Comparison of ENCODE assay signal across 3 cellular contexts in the genomic region with DNA sequence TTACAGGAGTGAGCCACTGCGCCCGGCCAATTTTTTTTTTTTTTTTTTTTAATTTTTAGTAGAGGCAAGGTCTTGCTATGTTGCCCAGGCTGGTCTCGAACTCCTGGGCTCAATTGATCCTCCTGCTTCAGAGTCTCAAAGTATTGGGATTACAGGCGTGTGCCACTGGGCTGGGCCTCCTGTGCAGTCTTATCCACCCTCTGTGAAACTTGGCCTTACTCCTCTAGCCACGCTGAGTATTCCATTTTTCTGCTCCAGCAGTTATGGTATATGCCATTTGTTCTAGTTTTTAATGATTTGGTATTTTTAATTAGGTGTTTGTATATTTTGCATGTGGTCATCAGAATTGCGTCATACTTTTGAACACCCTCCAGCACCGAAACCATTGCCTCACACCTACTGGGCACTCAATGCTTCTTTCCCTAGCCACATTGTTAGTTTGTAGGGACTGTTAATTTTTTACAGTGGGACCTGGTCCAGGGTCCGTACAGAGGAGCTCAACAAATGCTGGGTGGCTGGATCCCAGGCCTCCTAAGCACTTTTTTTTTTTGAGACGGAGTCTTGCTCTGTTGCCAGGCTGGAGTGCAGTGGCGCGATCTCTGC.
TF ChIP-seq lines count a peak whose summit lies in the region.

No MANE protein-coding gene starts in this region.

TF ChIP-seq in A549, 52 proteins besides CTCF, POLR2A, EP300 and RAD21:
- TF ChIP-seq HDAC2 (IDR thresholded peaks at IDR 0.05) (no peak), CEBPB (IDR thresholded peaks at IDR 0.05) (0 out of 4 replicates have a peak, but pooled peaks have one; percentile 16 to 48)

TF ChIP-seq in Ishikawa, 13 proteins besides CTCF, POLR2A, EP300 and RAD21:
- TF ChIP-seq EGR1 (IDR thresholded peaks at IDR 0.05) (no peak), CEBPB (IDR thresholded peaks at IDR 0.05) (peak; percentile 39; the same call in 1 of the 2 replicates)

TF ChIP-seq in H1, 55 proteins besides CTCF, POLR2A, EP300 and RAD21:
- TF ChIP-seq CEBPB (IDR thresholded peaks at IDR 0.05; ENCODE audit: low read depth, low read length) (peak; percentile 68; the same call in 1 of the 2 replicates), PHF8 (conservative IDR thresholded peaks at IDR 0.05; ENCODE audit: low read depth, low read length) (no peak)
